Comparison of ENCODE assay signal across 1 cellular context in the genomic region with DNA sequence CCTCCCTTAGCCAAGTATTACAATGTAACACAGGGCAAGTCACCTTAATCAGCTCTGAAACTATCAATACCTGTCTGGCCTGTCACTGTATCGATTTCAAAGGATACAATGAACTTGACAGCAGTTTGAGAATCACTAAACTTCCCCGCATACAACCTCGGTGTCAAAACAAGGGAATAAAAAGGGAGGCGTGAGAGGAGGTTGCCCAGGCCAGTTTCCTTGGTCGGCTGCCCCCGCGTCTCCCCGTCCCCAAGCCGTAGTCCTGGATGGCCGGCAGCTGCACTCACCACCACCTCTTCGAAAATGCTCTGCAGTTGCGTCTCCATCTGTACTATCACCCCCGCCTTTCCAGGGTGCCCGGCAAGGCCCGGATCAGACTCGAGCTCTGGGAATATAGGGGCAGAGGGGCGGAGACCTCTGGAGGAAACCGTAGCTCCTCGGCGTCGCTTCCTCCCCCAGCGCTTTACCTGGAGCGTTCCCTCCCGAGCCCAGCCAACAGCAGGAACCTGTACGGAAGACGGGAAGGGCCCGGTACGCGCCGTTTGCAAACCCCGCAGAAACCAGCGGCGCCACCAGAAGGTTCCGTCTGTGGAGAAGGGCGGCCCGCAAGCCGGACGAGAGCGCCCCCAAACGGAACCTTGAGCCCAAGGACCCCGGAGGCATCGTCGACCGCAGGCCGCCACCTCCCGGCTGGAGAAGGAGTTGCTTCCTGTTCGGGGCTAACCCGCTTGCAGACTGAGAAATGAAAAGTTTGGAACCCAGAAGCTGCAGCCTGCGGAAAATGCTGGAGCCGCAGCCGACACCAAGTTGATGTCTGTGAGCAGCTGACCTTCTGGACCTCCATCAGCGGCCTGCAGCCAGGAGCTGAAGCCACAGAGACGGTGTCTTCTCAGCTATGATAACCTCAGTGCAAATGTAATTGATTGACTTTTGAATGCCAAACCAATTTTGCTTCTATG.
TF ChIP-seq lines count a peak whose summit lies in the region.

A gene with protein sequence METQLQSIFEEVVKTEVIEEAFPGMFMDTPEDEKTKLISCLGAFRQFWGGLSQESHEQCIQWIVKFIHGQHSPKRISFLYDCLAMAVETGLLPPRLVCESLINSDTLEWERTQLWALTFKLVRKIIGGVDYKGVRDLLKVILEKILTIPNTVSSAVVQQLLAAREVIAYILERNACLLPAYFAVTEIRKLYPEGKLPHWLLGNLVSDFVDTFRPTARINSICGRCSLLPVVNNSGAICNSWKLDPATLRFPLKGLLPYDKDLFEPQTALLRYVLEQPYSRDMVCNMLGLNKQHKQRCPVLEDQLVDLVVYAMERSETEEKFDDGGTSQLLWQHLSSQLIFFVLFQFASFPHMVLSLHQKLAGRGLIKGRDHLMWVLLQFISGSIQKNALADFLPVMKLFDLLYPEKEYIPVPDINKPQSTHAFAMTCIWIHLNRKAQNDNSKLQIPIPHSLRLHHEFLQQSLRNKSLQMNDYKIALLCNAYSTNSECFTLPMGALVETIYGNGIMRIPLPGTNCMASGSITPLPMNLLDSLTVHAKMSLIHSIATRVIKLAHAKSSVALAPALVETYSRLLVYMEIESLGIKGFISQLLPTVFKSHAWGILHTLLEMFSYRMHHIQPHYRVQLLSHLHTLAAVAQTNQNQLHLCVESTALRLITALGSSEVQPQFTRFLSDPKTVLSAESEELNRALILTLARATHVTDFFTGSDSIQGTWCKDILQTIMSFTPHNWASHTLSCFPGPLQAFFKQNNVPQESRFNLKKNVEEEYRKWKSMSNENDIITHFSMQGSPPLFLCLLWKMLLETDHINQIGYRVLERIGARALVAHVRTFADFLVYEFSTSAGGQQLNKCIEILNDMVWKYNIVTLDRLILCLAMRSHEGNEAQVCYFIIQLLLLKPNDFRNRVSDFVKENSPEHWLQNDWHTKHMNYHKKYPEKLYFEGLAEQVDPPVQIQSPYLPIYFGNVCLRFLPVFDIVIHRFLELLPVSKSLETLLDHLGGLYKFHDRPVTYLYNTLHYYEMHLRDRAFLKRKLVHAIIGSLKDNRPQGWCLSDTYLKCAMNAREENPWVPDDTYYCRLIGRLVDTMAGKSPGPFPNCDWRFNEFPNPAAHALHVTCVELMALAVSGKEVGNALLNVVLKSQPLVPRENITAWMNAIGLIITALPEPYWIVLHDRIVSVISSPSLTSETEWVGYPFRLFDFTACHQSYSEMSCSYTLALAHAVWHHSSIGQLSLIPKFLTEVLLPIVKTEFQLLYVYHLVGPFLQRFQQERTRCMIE (N-terminal part only) (minus strand): TSS at position 519 of the 959 bp plus-strand sequence. CDS start 193 bp downstream, at position 326.

TF ChIP-seq in HepG2, 621 proteins besides CTCF, POLR2A, EP300 and RAD21 (continued from another document and continues in another):
- TF ChIP-seq, protein P1, sequence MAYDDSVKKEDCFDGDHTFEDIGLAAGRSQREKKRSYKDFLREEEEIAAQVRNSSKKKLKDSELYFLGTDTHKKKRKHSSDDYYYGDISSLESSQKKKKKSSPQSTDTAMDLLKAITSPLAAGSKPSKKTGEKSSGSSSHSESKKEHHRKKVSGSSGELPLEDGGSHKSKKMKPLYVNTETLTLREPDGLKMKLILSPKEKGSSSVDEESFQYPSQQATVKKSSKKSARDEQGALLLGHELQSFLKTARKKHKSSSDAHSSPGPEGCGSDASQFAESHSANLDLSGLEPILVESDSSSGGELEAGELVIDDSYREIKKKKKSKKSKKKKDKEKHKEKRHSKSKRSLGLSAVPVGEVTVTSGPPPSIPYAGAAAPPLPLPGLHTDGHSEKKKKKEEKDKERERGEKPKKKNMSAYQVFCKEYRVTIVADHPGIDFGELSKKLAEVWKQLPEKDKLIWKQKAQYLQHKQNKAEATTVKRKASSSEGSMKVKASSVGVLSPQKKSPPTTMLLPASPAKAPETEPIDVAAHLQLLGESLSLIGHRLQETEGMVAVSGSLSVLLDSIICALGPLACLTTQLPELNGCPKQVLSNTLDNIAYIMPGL (CRISPR knock-in tag; IDR thresholded peaks at IDR 0.05; ENCODE audit: borderline replicate concordance in 1 of 2, low read depth in 1 of 2) = peak; percentile 100
- TF ChIP-seq, protein P2, sequence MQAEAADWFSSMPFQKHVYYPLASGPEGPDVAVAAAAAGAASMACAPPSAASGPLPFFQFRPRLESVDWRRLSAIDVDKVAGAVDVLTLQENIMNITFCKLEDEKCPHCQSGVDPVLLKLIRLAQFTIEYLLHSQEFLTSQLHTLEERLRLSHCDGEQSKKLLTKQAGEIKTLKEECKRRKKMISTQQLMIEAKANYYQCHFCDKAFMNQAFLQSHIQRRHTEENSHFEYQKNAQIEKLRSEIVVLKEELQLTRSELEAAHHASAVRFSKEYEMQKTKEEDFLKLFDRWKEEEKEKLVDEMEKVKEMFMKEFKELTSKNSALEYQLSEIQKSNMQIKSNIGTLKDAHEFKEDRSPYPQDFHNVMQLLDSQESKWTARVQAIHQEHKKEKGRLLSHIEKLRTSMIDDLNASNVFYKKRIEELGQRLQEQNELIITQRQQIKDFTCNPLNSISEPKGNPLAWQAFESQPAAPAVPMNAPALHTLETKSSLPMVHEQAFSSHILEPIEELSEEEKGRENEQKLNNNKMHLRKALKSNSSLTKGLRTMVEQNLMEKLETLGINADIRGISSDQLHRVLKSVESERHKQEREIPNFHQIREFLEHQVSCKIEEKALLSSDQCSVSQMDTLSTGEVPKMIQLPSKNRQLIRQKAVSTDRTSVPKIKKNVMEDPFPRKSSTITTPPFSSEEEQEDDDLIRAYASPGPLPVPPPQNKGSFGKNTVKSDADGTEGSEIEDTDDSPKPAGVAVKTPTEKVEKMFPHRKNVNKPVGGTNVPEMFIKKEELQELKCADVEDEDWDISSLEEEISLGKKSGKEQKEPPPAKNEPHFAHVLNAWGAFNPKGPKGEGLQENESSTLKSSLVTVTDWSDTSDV (CRISPR knock-in tag; IDR thresholded peaks at IDR 0.05) = 0 out of 2 replicates have a peak, but pooled peaks have one; percentile 72
- TF ChIP-seq MEIS1 (CRISPR knock-in tag; IDR thresholded peaks at IDR 0.05; ENCODE audit: borderline replicate concordance) = peak; percentile 99
- TF ChIP-seq, protein P3, sequence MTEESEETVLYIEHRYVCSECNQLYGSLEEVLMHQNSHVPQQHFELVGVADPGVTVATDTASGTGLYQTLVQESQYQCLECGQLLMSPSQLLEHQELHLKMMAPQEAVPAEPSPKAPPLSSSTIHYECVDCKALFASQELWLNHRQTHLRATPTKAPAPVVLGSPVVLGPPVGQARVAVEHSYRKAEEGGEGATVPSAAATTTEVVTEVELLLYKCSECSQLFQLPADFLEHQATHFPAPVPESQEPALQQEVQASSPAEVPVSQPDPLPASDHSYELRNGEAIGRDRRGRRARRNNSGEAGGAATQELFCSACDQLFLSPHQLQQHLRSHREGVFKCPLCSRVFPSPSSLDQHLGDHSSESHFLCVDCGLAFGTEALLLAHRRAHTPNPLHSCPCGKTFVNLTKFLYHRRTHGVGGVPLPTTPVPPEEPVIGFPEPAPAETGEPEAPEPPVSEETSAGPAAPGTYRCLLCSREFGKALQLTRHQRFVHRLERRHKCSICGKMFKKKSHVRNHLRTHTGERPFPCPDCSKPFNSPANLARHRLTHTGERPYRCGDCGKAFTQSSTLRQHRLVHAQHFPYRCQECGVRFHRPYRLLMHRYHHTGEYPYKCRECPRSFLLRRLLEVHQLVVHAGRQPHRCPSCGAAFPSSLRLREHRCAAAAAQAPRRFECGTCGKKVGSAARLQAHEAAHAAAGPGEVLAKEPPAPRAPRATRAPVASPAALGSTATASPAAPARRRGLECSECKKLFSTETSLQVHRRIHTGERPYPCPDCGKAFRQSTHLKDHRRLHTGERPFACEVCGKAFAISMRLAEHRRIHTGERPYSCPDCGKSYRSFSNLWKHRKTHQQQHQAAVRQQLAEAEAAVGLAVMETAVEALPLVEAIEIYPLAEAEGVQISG (CRISPR knock-in tag; IDR thresholded peaks at IDR 0.05) = peak; percentile 99
- no peak for TF ChIP-seq CENPX (CRISPR knock-in tag; IDR thresholded peaks at IDR 0.05)
- no peak for TF ChIP-seq HDAC6 (IDR thresholded peaks at IDR 0.05; ENCODE audit: low read depth, low read length)
- TF ChIP-seq ZNF768 (CRISPR knock-in tag; IDR thresholded peaks at IDR 0.05) = peak; percentile 93
- no peak for TF ChIP-seq ZBTB7A (CRISPR knock-in tag; IDR thresholded peaks at IDR 0.05)
- peak; percentile 94 for TF ChIP-seq TBL1XR1 (IDR thresholded peaks at IDR 0.05; ENCODE audit: borderline replicate concordance, low read length, partially characterized antibody)
- TF ChIP-seq ZNF160 (CRISPR knock-in tag; IDR thresholded peaks at IDR 0.05) = peak; percentile 97; the same call in 1 of the 2 replicates
- no peak for TF ChIP-seq SRSF9 (IDR thresholded peaks at IDR 0.05; ENCODE audit: borderline replicate concordance, insufficient read depth, low read depth, low read length, poor library complexity, severe bottlenecking)
- peak; percentile 92 for TF ChIP-seq ZC3H13 (CRISPR knock-in tag; IDR thresholded peaks at IDR 0.05)
- TF ChIP-seq, protein P4, sequence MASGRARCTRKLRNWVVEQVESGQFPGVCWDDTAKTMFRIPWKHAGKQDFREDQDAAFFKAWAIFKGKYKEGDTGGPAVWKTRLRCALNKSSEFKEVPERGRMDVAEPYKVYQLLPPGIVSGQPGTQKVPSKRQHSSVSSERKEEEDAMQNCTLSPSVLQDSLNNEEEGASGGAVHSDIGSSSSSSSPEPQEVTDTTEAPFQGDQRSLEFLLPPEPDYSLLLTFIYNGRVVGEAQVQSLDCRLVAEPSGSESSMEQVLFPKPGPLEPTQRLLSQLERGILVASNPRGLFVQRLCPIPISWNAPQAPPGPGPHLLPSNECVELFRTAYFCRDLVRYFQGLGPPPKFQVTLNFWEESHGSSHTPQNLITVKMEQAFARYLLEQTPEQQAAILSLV (CRISPR knock-in tag; IDR thresholded peaks at IDR 0.05; ENCODE audit: borderline replicate concordance) = peak; percentile 100
- TF ChIP-seq SMC3 (IDR thresholded peaks at IDR 0.05; ENCODE audit: low read length) = peak; percentile 65
- TF ChIP-seq ZNF382 (CRISPR knock-in tag; IDR thresholded peaks at IDR 0.05; ENCODE audit: borderline replicate concordance) = no peak
- TF ChIP-seq, protein P5, sequence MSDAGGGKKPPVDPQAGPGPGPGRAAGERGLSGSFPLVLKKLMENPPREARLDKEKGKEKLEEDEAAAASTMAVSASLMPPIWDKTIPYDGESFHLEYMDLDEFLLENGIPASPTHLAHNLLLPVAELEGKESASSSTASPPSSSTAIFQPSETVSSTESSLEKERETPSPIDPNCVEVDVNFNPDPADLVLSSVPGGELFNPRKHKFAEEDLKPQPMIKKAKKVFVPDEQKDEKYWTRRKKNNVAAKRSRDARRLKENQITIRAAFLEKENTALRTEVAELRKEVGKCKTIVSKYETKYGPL (CRISPR knock-in tag; IDR thresholded peaks at IDR 0.05) = peak; percentile 85; the same call in 1 of the 2 replicates
- peak; percentile 98 for TF ChIP-seq RFXAP (CRISPR knock-in tag; IDR thresholded peaks at IDR 0.05; ENCODE audit: borderline replicate concordance)
- peak; percentile 98 for TF ChIP-seq ZNF816 (CRISPR knock-in tag; IDR thresholded peaks at IDR 0.05; ENCODE audit: borderline replicate concordance)
- peak; percentile 91; the same call in 1 of the 2 replicates for TF ChIP-seq RARG (CRISPR knock-in tag; IDR thresholded peaks at IDR 0.05; ENCODE audit: low read depth)
- TF ChIP-seq PHB2 (IDR thresholded peaks at IDR 0.05; ENCODE audit: partially characterized antibody) = no peak
- peak; percentile 99; the same call in 1 of the 2 replicates for TF ChIP-seq SAFB2 (CRISPR knock-in tag; IDR thresholded peaks at IDR 0.05; ENCODE audit: borderline replicate concordance, low read depth)
- TF ChIP-seq JDP2 (CRISPR knock-in tag; IDR thresholded peaks at IDR 0.05; ENCODE audit: borderline replicate concordance) = no peak; the same call in 1 of the 2 replicates
- TF ChIP-seq, protein P6, sequence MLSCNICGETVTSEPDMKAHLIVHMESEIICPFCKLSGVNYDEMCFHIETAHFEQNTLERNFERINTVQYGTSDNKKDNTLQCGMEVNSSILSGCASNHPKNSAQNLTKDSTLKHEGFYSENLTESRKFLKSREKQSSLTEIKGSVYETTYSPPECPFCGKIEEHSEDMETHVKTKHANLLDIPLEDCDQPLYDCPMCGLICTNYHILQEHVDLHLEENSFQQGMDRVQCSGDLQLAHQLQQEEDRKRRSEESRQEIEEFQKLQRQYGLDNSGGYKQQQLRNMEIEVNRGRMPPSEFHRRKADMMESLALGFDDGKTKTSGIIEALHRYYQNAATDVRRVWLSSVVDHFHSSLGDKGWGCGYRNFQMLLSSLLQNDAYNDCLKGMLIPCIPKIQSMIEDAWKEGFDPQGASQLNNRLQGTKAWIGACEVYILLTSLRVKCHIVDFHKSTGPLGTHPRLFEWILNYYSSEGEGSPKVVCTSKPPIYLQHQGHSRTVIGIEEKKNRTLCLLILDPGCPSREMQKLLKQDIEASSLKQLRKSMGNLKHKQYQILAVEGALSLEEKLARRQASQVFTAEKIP (CRISPR knock-in tag; IDR thresholded peaks at IDR 0.05; ENCODE audit: borderline replicate concordance) = no peak
- TF ChIP-seq ETV6 (CRISPR knock-in tag; conservative IDR thresholded peaks at IDR 0.05) = peak; percentile 98
- TF ChIP-seq, protein P7, sequence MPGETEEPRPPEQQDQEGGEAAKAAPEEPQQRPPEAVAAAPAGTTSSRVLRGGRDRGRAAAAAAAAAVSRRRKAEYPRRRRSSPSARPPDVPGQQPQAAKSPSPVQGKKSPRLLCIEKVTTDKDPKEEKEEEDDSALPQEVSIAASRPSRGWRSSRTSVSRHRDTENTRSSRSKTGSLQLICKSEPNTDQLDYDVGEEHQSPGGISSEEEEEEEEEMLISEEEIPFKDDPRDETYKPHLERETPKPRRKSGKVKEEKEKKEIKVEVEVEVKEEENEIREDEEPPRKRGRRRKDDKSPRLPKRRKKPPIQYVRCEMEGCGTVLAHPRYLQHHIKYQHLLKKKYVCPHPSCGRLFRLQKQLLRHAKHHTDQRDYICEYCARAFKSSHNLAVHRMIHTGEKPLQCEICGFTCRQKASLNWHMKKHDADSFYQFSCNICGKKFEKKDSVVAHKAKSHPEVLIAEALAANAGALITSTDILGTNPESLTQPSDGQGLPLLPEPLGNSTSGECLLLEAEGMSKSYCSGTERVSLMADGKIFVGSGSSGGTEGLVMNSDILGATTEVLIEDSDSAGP (CRISPR knock-in tag; IDR thresholded peaks at IDR 0.05; ENCODE audit: borderline replicate concordance) = peak; percentile 99
- TF ChIP-seq, protein P8, sequence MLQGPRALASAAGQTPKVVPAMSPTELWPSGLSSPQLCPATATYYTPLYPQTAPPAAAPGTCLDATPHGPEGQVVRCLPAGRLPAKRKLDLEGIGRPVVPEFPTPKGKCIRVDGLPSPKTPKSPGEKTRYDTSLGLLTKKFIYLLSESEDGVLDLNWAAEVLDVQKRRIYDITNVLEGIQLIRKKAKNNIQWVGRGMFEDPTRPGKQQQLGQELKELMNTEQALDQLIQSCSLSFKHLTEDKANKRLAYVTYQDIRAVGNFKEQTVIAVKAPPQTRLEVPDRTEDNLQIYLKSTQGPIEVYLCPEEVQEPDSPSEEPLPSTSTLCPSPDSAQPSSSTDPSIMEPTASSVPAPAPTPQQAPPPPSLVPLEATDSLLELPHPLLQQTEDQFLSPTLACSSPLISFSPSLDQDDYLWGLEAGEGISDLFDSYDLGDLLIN (CRISPR knock-in tag; IDR thresholded peaks at IDR 0.05; ENCODE audit: borderline replicate concordance) = peak; percentile 77; the same call in 1 of the 2 replicates
- TF ChIP-seq LCORL (IDR thresholded peaks at IDR 0.05) = no peak
- peak; percentile 99 for TF ChIP-seq LCORL (CRISPR knock-in tag; IDR thresholded peaks at IDR 0.05)
- TF ChIP-seq ZNF883 (CRISPR knock-in tag; IDR thresholded peaks at IDR 0.05; ENCODE audit: not compliant biosample characterization) = peak; percentile 99
- TF ChIP-seq ZNF12 (CRISPR knock-in tag; IDR thresholded peaks at IDR 0.05) = peak; percentile 88
- TF ChIP-seq TCF7 (IDR thresholded peaks at IDR 0.05; ENCODE audit: low read depth) = 0 out of 2 replicates have a peak, but pooled peaks have one; percentile 21
- peak; percentile 95 for TF ChIP-seq ZNF766 (CRISPR knock-in tag; IDR thresholded peaks at IDR 0.05; ENCODE audit: borderline replicate concordance)
- TF ChIP-seq ZNF256 (CRISPR knock-in tag; conservative IDR thresholded peaks at IDR 0.05) = peak; percentile 99
- peak; percentile 97; the same call in 1 of the 2 replicates for TF ChIP-seq NFKBIZ (CRISPR knock-in tag; IDR thresholded peaks at IDR 0.05)
- no peak for TF ChIP-seq ZC3H4 (CRISPR knock-in tag; IDR thresholded peaks at IDR 0.05; ENCODE audit: borderline replicate concordance)
